Comparison of ENCODE assay signal across 20 cellular contexts in genomic region chr22:42192547-42192946, GRCh38.
DNase-seq lines count a peak whose midpoint lies in the region; ATAC-seq and TF ChIP-seq lines count a peak whose summit lies in the region.
"Had no signal": no experiment of that assay in that cellular context is flagged by ENCODE, and none has a peak within 500 bp of the region (broad histone marks: within the 10 kb centered on the region; RNA-seq: fewer than 3 reads in every experiment).

No MANE protein-coding gene starts in this region.

- no peaks in the 10 kb centered on the region for H3K27me3 Mint-ChIP-seq in activated T-cell treated with anti-CD3 and anti-CD28 coated beads, Interleukin-2, amount 50 U/mL, for 72 hours (ENCODE audit: low read depth)
- no peaks in the 10 kb centered on the region for H3K27me3 Mint-ChIP-seq in activated T-cell treated with anti-CD3 and anti-CD28 coated beads, Interleukin-2, amount 50 U/mL, for 4 hours (ENCODE audit: low read depth)
- H3K27me3 Mint-ChIP-seq in CD4-positive, alpha-beta memory T cell: no peaks in the 10 kb centered on the region
- H3K27me3 Mint-ChIP-seq in activated T-helper 17 cell treated with anti-CD3 and anti-CD28 coated beads, Interleukin-2, amount 50 U/mL, for 72 hours: no peaks in the 10 kb centered on the region
- no peaks in the 10 kb centered on the region for H3K27me3 Mint-ChIP-seq in naive thymus-derived CD4-positive, alpha-beta T cell

- peaks cover 89% of the 10 kb centered on the region for H3K4me1 Mint-ChIP-seq in activated T-cell treated with anti-CD3 and anti-CD28 coated beads, Interleukin-2, amount 50 U/mL, for 72 hours (ENCODE audit: low read depth)
- peaks cover 72% of the 10 kb centered on the region for H3K4me1 Mint-ChIP-seq in activated T-cell treated with anti-CD3 and anti-CD28 coated beads, Interleukin-2, amount 50 U/mL, for 4 hours (ENCODE audit: low read depth)
- peaks cover 57 to 92% (median 73%) of the 10 kb centered on the region in 4 donors for H3K4me1 Mint-ChIP-seq in CD4-positive, alpha-beta memory T cell
- peaks cover 56% of the 10 kb centered on the region for H3K4me1 Mint-ChIP-seq in activated T-helper 17 cell treated with anti-CD3 and anti-CD28 coated beads, Interleukin-2, amount 50 U/mL, for 72 hours
- peaks cover 50 to 96% (median 91%) of the 10 kb centered on the region in 7 donors for H3K4me1 Mint-ChIP-seq in naive thymus-derived CD4-positive, alpha-beta T cell

- no peak for DNase-seq in activated T-cell treated with anti-CD3 and anti-CD28 coated beads, Interleukin-2, amount 50 U/mL, for 72 hours
- DNase-seq in activated T-cell treated with anti-CD3 and anti-CD28 coated beads, Interleukin-2, amount 50 U/mL, for 4 hours: no peak
- DNase-seq in CD4-positive, alpha-beta memory T cell: no peak
- DNase-seq in naive thymus-derived CD4-positive, alpha-beta T cell: no peak
- DNase-seq in RWPE1 (ENCODE audit: low spot score) (no peak), NCI-H1417 treated with DMSO at 0.1 percent for 48 hours (lab: John Stamatoyannopoulos, UW) (no peak)
- DNase-seq: C1 segment of cervical spinal cord, IMR-90, MM.1S, NCI-H1048, NCI-H1417, NCI-H1694 treated with DMSO at 0.1 percent for 48 hours, NCI-H2081, NCI-H2227 treated with DMSO at 0.1 percent for 48 hours, NCI-H526 treated with DMSO at 0.1 percent for 48 hours, RPMI8226, SHP77 had no signal

- ATAC-seq in activated T-cell treated with anti-CD3 and anti-CD28 coated beads, Interleukin-2, amount 50 U/mL, for 72 hours (replicated peaks in 1 of 2): peak in 1 of 2 donors; percentile 45
- no peak for ATAC-seq in activated T-cell treated with anti-CD3 and anti-CD28 coated beads, Interleukin-2, amount 50 U/mL, for 4 hours
- ATAC-seq in activated T-helper 17 cell treated with anti-CD3 and anti-CD28 coated beads, Interleukin-2, amount 50 U/mL, for 72 hours (replicated peaks): peak; percentile 77
- ATAC-seq in naive thymus-derived CD4-positive, alpha-beta T cell: no peak
- ATAC-seq: HCT116 had no signal

- H3K9me3 ChIP-seq in CD4-positive, alpha-beta memory T cell (ENCODE audit: control insufficient read depth in 1 of 2, low read length in 2 of 2): no peaks in the 10 kb centered on the region
- no peaks in the 10 kb centered on the region for H3K9me3 ChIP-seq in naive thymus-derived CD4-positive, alpha-beta T cell (ENCODE audit: control insufficient read depth in 2 of 3, low read length in 3 of 3)

- peak overlapping the region; percentile 5 for H3K27ac Mint-ChIP-seq in activated T-cell treated with anti-CD3 and anti-CD28 coated beads, Interleukin-2, amount 50 U/mL, for 72 hours
- H3K27ac Mint-ChIP-seq in CD4-positive, alpha-beta memory T cell: peak overlapping the region in 4 of 7 donors; percentile 1 to 75 (median 56)
- H3K27ac Mint-ChIP-seq in activated T-helper 17 cell treated with anti-CD3 and anti-CD28 coated beads, Interleukin-2, amount 50 U/mL, for 72 hours: peak overlapping the region; percentile 81
- peak overlapping the region in 7 of 9 donors; percentile 6 to 63 (median 38) for H3K27ac Mint-ChIP-seq in naive thymus-derived CD4-positive, alpha-beta T cell

- H3K36me3 Mint-ChIP-seq in activated T-cell treated with anti-CD3 and anti-CD28 coated beads, Interleukin-2, amount 50 U/mL, for 72 hours (ENCODE audit: insufficient read depth in 2 of 2): no peaks in the 10 kb centered on the region
- peaks cover 8% of the 10 kb centered on the region for H3K36me3 Mint-ChIP-seq in activated T-cell treated with anti-CD3 and anti-CD28 coated beads, Interleukin-2, amount 50 U/mL, for 4 hours (ENCODE audit: insufficient read depth)
- H3K36me3 Mint-ChIP-seq in CD4-positive, alpha-beta memory T cell: peaks cover 5 to 28% of the 10 kb centered on the region in 2 donors
- peaks cover 16% of the 10 kb centered on the region for H3K36me3 Mint-ChIP-seq in activated T-helper 17 cell treated with anti-CD3 and anti-CD28 coated beads, Interleukin-2, amount 50 U/mL, for 72 hours (ENCODE audit: low read depth)
- H3K36me3 Mint-ChIP-seq in naive thymus-derived CD4-positive, alpha-beta T cell: peaks cover 0 to 11% (median 1%) of the 10 kb centered on the region in 5 donors

- H3K9me3 Mint-ChIP-seq in activated T-cell treated with anti-CD3 and anti-CD28 coated beads, Interleukin-2, amount 50 U/mL, for 72 hours: no peaks in the 10 kb centered on the region
- no peaks in the 10 kb centered on the region for H3K9me3 Mint-ChIP-seq in activated T-cell treated with anti-CD3 and anti-CD28 coated beads, Interleukin-2, amount 50 U/mL, for 4 hours
- H3K9me3 Mint-ChIP-seq in CD4-positive, alpha-beta memory T cell: no peaks in the 10 kb centered on the region
- H3K9me3 Mint-ChIP-seq in activated T-helper 17 cell treated with anti-CD3 and anti-CD28 coated beads, Interleukin-2, amount 50 U/mL, for 72 hours: no peaks in the 10 kb centered on the region
- H3K9me3 Mint-ChIP-seq in naive thymus-derived CD4-positive, alpha-beta T cell: no peaks in the 10 kb centered on the region

- CTCF ChIA-PET in CD4-positive, alpha-beta memory T cell (lab: Charles Lee; ENCODE audit: partially characterized antibody): interaction anchor here (1.4 to 1.8 kb wide), 3 partner anchors 9 to 20 kb away, joined by 3 to 6 read pairs (median 5); no protein-coding TSS in a partner anchor
- CTCF ChIA-PET in naive thymus-derived CD4-positive, alpha-beta T cell (lab: Charles Lee): no interaction called here
- CTCF ChIA-PET in RWPE1 (lab: Yijun Ruan, JAX): no interaction called here

- H3K4me1 ChIP-seq in CD4-positive, alpha-beta memory T cell (ENCODE audit: insufficient read depth, low read length): peaks cover 62% of the 10 kb centered on the region
- peaks cover 0 to 15% of the 10 kb centered on the region in 2 donors for H3K4me1 ChIP-seq in naive thymus-derived CD4-positive, alpha-beta T cell (ENCODE audit: control insufficient read depth in 2 of 2, insufficient read depth in 2 of 2, low read length in 2 of 2)

- no peaks in the 10 kb centered on the region for H3K36me3 ChIP-seq in CD4-positive, alpha-beta memory T cell (ENCODE audit: insufficient read depth, low read length)
- no peaks in the 10 kb centered on the region for H3K36me3 ChIP-seq in naive thymus-derived CD4-positive, alpha-beta T cell (ENCODE audit: control insufficient read depth in 2 of 3, insufficient read depth in 3 of 3, low read length in 3 of 3)

- H3K4me3 Mint-ChIP-seq in activated T-cell treated with anti-CD3 and anti-CD28 coated beads, Interleukin-2, amount 50 U/mL, for 72 hours: peak overlapping the region in 1 of 2 donors; percentile 41
- H3K4me3 Mint-ChIP-seq in activated T-cell treated with anti-CD3 and anti-CD28 coated beads, Interleukin-2, amount 50 U/mL, for 4 hours: no peak overlapping the region
- no peak overlapping the region for H3K4me3 Mint-ChIP-seq in CD4-positive, alpha-beta memory T cell
- H3K4me3 Mint-ChIP-seq in activated T-helper 17 cell treated with anti-CD3 and anti-CD28 coated beads, Interleukin-2, amount 50 U/mL, for 72 hours: peak overlapping the region; percentile 58
- H3K4me3 Mint-ChIP-seq in naive thymus-derived CD4-positive, alpha-beta T cell: peak overlapping the region in 2 of 10 donors; percentile 21 to 35

- no peak overlapping the region for H3K4me3 ChIP-seq in CD4-positive, alpha-beta memory T cell (ENCODE audit: low read length in 2 of 2)
- H3K4me3 ChIP-seq in naive thymus-derived CD4-positive, alpha-beta T cell (ENCODE audit: low read length): no peak overlapping the region

- H3K27me3 ChIP-seq in CD4-positive, alpha-beta memory T cell (ENCODE audit: insufficient read depth, low read length): no peaks in the 10 kb centered on the region
- H3K27me3 ChIP-seq in naive thymus-derived CD4-positive, alpha-beta T cell (ENCODE audit: control insufficient read depth in 2 of 2, insufficient read depth in 2 of 2, low read length in 2 of 2): no peaks in the 10 kb centered on the region

- no peak for TF ChIP-seq CTCF in RWPE1 (conservative IDR thresholded peaks at IDR 0.05; ENCODE audit: low read depth)

- POLR2A ChIA-PET in CD4-positive, alpha-beta memory T cell (lab: Charles Lee; ENCODE audit: partially characterized antibody): interaction anchor here (3.2 kb wide), 1 partner anchor 10 kb away, joined by 10 read pairs; no protein-coding TSS in a partner anchor
- POLR2A ChIA-PET in naive thymus-derived CD4-positive, alpha-beta T cell (lab: Charles Lee): interaction anchor here (0.6 to 0.7 kb wide), 2 partner anchors 266 to 446 kb away, joined by 3 to 4 read pairs; no protein-coding TSS in a partner anchor
- POLR2A ChIA-PET in RWPE1 (lab: Yijun Ruan, JAX; ENCODE audit: low non-redundant PET): no interaction called here

- intact Hi-C loops in CD4-positive, alpha-beta memory T cell (cut with micrococcal nuclease): no loop called here
- intact Hi-C loops in naive thymus-derived CD4-positive, alpha-beta T cell (cut with micrococcal nuclease): no loop called here

- H3K27ac ChIP-seq in CD4-positive, alpha-beta memory T cell (ENCODE audit: low read depth, low read length): no peak overlapping the region
- H3K27ac ChIP-seq in naive thymus-derived CD4-positive, alpha-beta T cell (ENCODE audit: low read depth, low read length): no peak overlapping the region
- H3K27ac ChIP-seq in RWPE1: no peak overlapping the region
- H3K27ac ChIP-seq: KMS-11 had no signal

Comparison
In these comparisons a context has a peak if more than half of its experiments do, and no peak if none do; other contexts are left out.
1. H3K27ac Mint-ChIP-seq: peak in every context shown above with its lines; median percentile 81 in activated T-helper 17 cell treated with anti-CD3 and anti-CD28 coated beads, Interleukin-2, amount 50 U/mL, for 72 hours; 56 in CD4-positive, alpha-beta memory T cell; 38 in naive thymus-derived CD4-positive, alpha-beta T cell; 5 in activated T-cell treated with anti-CD3 and anti-CD28 coated beads, Interleukin-2, amount 50 U/mL, for 72 hours.